Comparison of ENCODE assay signal across 19 cellular contexts in genomic region chr19:2243274-2244121, GRCh38. TPM values are rescaled to one million over a fixed set of nuclear protein-coding genes. Genes with fewer than 3 reads are reported as not detected.
DNase-seq lines count a peak whose midpoint lies in the region; ATAC-seq and TF ChIP-seq lines count a peak whose summit lies in the region.
"Had no signal": no experiment of that assay in that cellular context is flagged by ENCODE, and none has a peak within 500 bp of the region (broad histone marks: within the 10 kb centered on the region; RNA-seq: fewer than 3 reads in every experiment).

No MANE protein-coding gene starts in this region.

- TF ChIP-seq CTCF in GM10266 (IDR thresholded peaks at IDR 0.05; ENCODE audit: control insufficient read depth, insufficient read depth, low read depth, missing control alignments): no peak

- H3K27me3 ChIP-seq in duodenal mucosa (ENCODE audit: control insufficient read depth in 1 of 2, insufficient read depth in 2 of 2, low read length in 2 of 2): no peaks in the 10 kb centered on the region
- no peaks in the 10 kb centered on the region for H3K27me3 ChIP-seq in trophoblast cell (ENCODE audit: insufficient read depth, low read length)
- H3K27me3 ChIP-seq: cardiac muscle cell had no signal

- WGBS in trophoblast cell (ENCODE audit: extremely low coverage, insufficient coverage, insufficient read length): no CpG with 5 or more reads among the region's 32 CpGs

- H3K79me1 ChIP-seq in trophoblast cell (ENCODE audit: low read length): no peaks in the 10 kb centered on the region

- no peak overlapping the region for H3K14ac ChIP-seq in trophoblast cell (ENCODE audit: low read length)

- H2BK12ac ChIP-seq in trophoblast cell (ENCODE audit: low read length): no peak overlapping the region

- no peak overlapping the region for H4K91ac ChIP-seq in trophoblast cell (ENCODE audit: low read depth, low read length)

- no peak overlapping the region for H4K12ac ChIP-seq in trophoblast cell (ENCODE audit: low read depth, low read length)

- H3K23ac ChIP-seq in trophoblast cell (ENCODE audit: low read length): no peak overlapping the region

- H3K27ac ChIP-seq in duodenal mucosa (ENCODE audit: low read depth, low read length) (no peak overlapping the region), trophoblast cell (ENCODE audit: low read depth, low read length) (no peak overlapping the region)
- H3K27ac ChIP-seq: 22Rv1, cardiac muscle cell, KMS-11, skin epidermis had no signal

- H3K9me3 ChIP-seq in duodenal mucosa (ENCODE audit: control insufficient read depth in 1 of 2, low read length in 2 of 2) (no peaks in the 10 kb centered on the region), trophoblast cell (ENCODE audit: insufficient read depth, low read depth, low read length) (peaks cover 5% of the 10 kb centered on the region)

- H3K36me3 ChIP-seq in duodenal mucosa (ENCODE audit: control insufficient read depth in 1 of 2, insufficient read depth in 2 of 2, low read length in 2 of 2) (peaks cover 29 to 44% of the 10 kb centered on the region in 2 donors), trophoblast cell (ENCODE audit: control insufficient read depth in 1 of 2, insufficient read depth in 2 of 2, low read length in 2 of 2) (peaks cover 71 to 73% of the 10 kb centered on the region in 2 experiments)

- no peak overlapping the region for H2BK5ac ChIP-seq in trophoblast cell (ENCODE audit: low read depth, low read length, poor library complexity)

- DNase-seq in DMS 273 (lab: John Stamatoyannopoulos, UW; ENCODE audit: unreplicated experiment) (peak; percentile 36), DMS 273 treated with DMSO at 0.1 percent for 48 hours (lab: John Stamatoyannopoulos, UW) (no peak), trophoblast cell (peak in 1 of 2 donors; percentile 56), GM10266 (ENCODE audit: extremely low spot score) (no peak)
- DNase-seq: activated gamma-delta T cell; dermis blood vessel endothelial cell; erythroblast; mesendoderm; MV-4-11; NCI-H69; nephron progenitor cell; stimulated activated CD4-positive, alpha-beta T cell treated with anti-CD3 and anti-CD28 coated beads, Interleukin-4, amount 100 ng/mL, for 1 hour; T-cell had no signal

- peaks cover 27% of the 10 kb centered on the region for H3K79me2 ChIP-seq in trophoblast cell (ENCODE audit: control insufficient read depth, insufficient read depth, low read length, poor library complexity)

- H2AFZ ChIP-seq in trophoblast cell (ENCODE audit: insufficient read depth, low read length, poor library complexity): no peak overlapping the region

- H3K4me3 ChIP-seq in duodenal mucosa (ENCODE audit: low read depth in 1 of 2, low read length in 2 of 2): peak overlapping the region; percentile 2 to 35
- H3K4me3 ChIP-seq in trophoblast cell (ENCODE audit: low read depth, low read length): no peak overlapping the region
- H3K4me3 ChIP-seq: cardiac muscle cell, skin epidermis had no signal

- peaks cover 54 to 55% of the 10 kb centered on the region in 2 donors for H3K4me1 ChIP-seq in duodenal mucosa (ENCODE audit: control insufficient read depth in 1 of 2, insufficient read depth in 2 of 2, low read length in 2 of 2)
- peaks cover 0 to 4% of the 10 kb centered on the region in 2 experiments for H3K4me1 ChIP-seq in trophoblast cell (ENCODE audit: control insufficient read depth in 1 of 2, insufficient read depth in 2 of 2, low read length in 2 of 2)

- H2AK5ac ChIP-seq in trophoblast cell (ENCODE audit: low read length): no peak overlapping the region

- no peak overlapping the region for H4K8ac ChIP-seq in trophoblast cell (ENCODE audit: low read depth, low read length)

- H3K18ac ChIP-seq in trophoblast cell (ENCODE audit: low read length): peak overlapping the region; percentile 15

- H3K9ac ChIP-seq in duodenal mucosa (ENCODE audit: low read depth in 1 of 2, low read length in 2 of 2): peak overlapping the region in 1 of 2 donors; percentile 4
- no peak overlapping the region for H3K9ac ChIP-seq in trophoblast cell (ENCODE audit: low read length)
- H3K9ac ChIP-seq: KMS-11 had no signal

- no peak overlapping the region for H3K4ac ChIP-seq in trophoblast cell (ENCODE audit: low read depth, low read length)

- ATAC-seq in HG03442 (IDR thresholded peaks at IDR 0.05; ENCODE audit: unreplicated experiment): no peak
- ATAC-seq: T-cell had no signal

- H3K4me2 ChIP-seq in trophoblast cell (ENCODE audit: low read length): no peak overlapping the region
- H3K4me2 ChIP-seq: KMS-11 had no signal

- no peak overlapping the region for H2BK120ac ChIP-seq in trophoblast cell (ENCODE audit: insufficient read depth, low read length, poor library complexity)

RNA-seq across cellular contexts. Expression of gene AMH, which starts 5.6 kb away (rescaled TPM):
- polyA plus RNA-seq in trophoblast cell (2013): 2.4 and 2.8 TPM in 2 replicates

RNA-seq across cellular contexts. Expression of gene SF3A2, which starts 6.9 kb away (rescaled TPM):
- polyA plus RNA-seq in trophoblast cell (2013): 90.1 and 94.1 TPM in 2 replicates

RNA-seq across cellular contexts. Expression of gene PLEKHJ1, which starts 7.4 kb away (rescaled TPM):
- 71.1 and 72.2 TPM in 2 replicates for polyA plus RNA-seq in trophoblast cell (2013)

RNA-seq across cellular contexts. Expression of gene JSRP1, which starts 12.7 kb away (rescaled TPM):
- polyA plus RNA-seq in trophoblast cell (2013): 0.10 and 0.12 TPM in 2 replicates

RNA-seq across cellular contexts. Expression of gene PEAK3, which starts 38.5 kb away (rescaled TPM):
- 0.03 TPM in 2 replicates for polyA plus RNA-seq in trophoblast cell (2013)
